1 cellular context compared by ENCODE assay signal in genomic region chr20:62631336-62632317, GRCh38.
TF ChIP-seq lines count a peak whose summit lies in the region.

No MANE protein-coding gene starts in this region.

TF ChIP-seq in HepG2, 621 proteins besides CTCF, POLR2A, EP300 and RAD21 (continued from another document and continues in another):
- TF ChIP-seq HNRNPK (IDR thresholded peaks at IDR 0.05; ENCODE audit: low read depth, low read length, poor library complexity, severe bottlenecking), result no peak
- TF ChIP-seq NR2C2 (CRISPR knock-in tag; IDR thresholded peaks at IDR 0.05; ENCODE audit: borderline replicate concordance), result no peak
- TF ChIP-seq TIGD3 (CRISPR knock-in tag; IDR thresholded peaks at IDR 0.05; ENCODE audit: borderline replicate concordance), result no peak
- TF ChIP-seq ZBTB42 (CRISPR knock-in tag; IDR thresholded peaks at IDR 0.05), result no peak
- TF ChIP-seq ZNF564 (CRISPR knock-in tag; IDR thresholded peaks at IDR 0.05), result no peak
- no peak for TF ChIP-seq NFRKB (IDR thresholded peaks at IDR 0.05)
- TF ChIP-seq DMAP1 (CRISPR knock-in tag; IDR thresholded peaks at IDR 0.05), result no peak
- TF ChIP-seq ZNF251 (CRISPR knock-in tag; IDR thresholded peaks at IDR 0.05), result no peak
- TF ChIP-seq ZMAT3 (CRISPR knock-in tag; conservative IDR thresholded peaks at IDR 0.05), result no peak
- 0 out of 2 replicates have a peak, but pooled peaks have one; percentile 46 for TF ChIP-seq IRF9 (CRISPR knock-in tag; IDR thresholded peaks at IDR 0.05; ENCODE audit: borderline replicate concordance)
- TF ChIP-seq NRL (CRISPR knock-in tag; IDR thresholded peaks at IDR 0.05; ENCODE audit: borderline replicate concordance), result 0 out of 2 replicates have a peak, but pooled peaks have one; percentile 53
- TF ChIP-seq CREB1 (IDR thresholded peaks at IDR 0.05), result no peak
- TF ChIP-seq CREB1 (CRISPR knock-in tag; IDR thresholded peaks at IDR 0.05), result no peak
- TF ChIP-seq ZNF280B (CRISPR knock-in tag; IDR thresholded peaks at IDR 0.05; ENCODE audit: borderline replicate concordance), result peak; percentile 29; the same call in 1 of the 2 replicates
- TF ChIP-seq HINFP (CRISPR knock-in tag; IDR thresholded peaks at IDR 0.05; ENCODE audit: low read depth), result no peak
- no peak for TF ChIP-seq ATF6 (CRISPR knock-in tag; conservative IDR thresholded peaks at IDR 0.05)
- TF ChIP-seq ZBTB3 (CRISPR knock-in tag; IDR thresholded peaks at IDR 0.05; ENCODE audit: borderline replicate concordance, low read depth), result no peak
- TF ChIP-seq GTF2F1 (IDR thresholded peaks at IDR 0.05; ENCODE audit: low read length), result no peak
- TF ChIP-seq PHF20 (CRISPR knock-in tag; IDR thresholded peaks at IDR 0.05), result 0 out of 2 replicates have a peak, but pooled peaks have one; percentile 13
- no peak for TF ChIP-seq SP1 (IDR thresholded peaks at IDR 0.05)
- TF ChIP-seq SP1 (CRISPR knock-in tag; IDR thresholded peaks at IDR 0.05), result no peak
- TF ChIP-seq CERS6 (CRISPR knock-in tag; IDR thresholded peaks at IDR 0.05), result no peak
- no peak for TF ChIP-seq KLF12 (CRISPR knock-in tag; IDR thresholded peaks at IDR 0.05; ENCODE audit: borderline replicate concordance)
- TF ChIP-seq ZHX2 (IDR thresholded peaks at IDR 0.05; ENCODE audit: low read depth), result no peak
- no peak for TF ChIP-seq ZHX2 (CRISPR knock-in tag; IDR thresholded peaks at IDR 0.05; ENCODE audit: borderline replicate concordance)
- peak; percentile 72; the same call in 1 of the 2 replicates for TF ChIP-seq SIX1 (CRISPR knock-in tag; IDR thresholded peaks at IDR 0.05; ENCODE audit: borderline replicate concordance)
- peak; percentile 16; the same call in 1 of the 2 replicates for TF ChIP-seq ZNF687 (CRISPR knock-in tag; IDR thresholded peaks at IDR 0.05)
- 0 out of 2 replicates have a peak, but pooled peaks have one; percentile 55 for TF ChIP-seq SAFB2 (CRISPR knock-in tag; IDR thresholded peaks at IDR 0.05; ENCODE audit: borderline replicate concordance, low read depth)
- no peak for TF ChIP-seq FOXK1 (CRISPR knock-in tag; IDR thresholded peaks at IDR 0.05; ENCODE audit: borderline replicate concordance, low read depth)
- TF ChIP-seq AGO2 (optimal IDR thresholded peaks at IDR 0.05; ENCODE audit: low read depth, low read length), result no peak
- TF ChIP-seq ZNF776 (CRISPR knock-in tag; IDR thresholded peaks at IDR 0.05), result no peak
- TF ChIP-seq NFKB2 (CRISPR knock-in tag; IDR thresholded peaks at IDR 0.05; ENCODE audit: borderline replicate concordance), result no peak
- TF ChIP-seq ZNF138 (CRISPR knock-in tag; IDR thresholded peaks at IDR 0.05; ENCODE audit: low read depth), result 0 out of 2 replicates have a peak, but pooled peaks have one; percentile 35
- no peak for TF ChIP-seq CCDC6 (CRISPR knock-in tag; IDR thresholded peaks at IDR 0.05)
- TF ChIP-seq DZIP1 (CRISPR knock-in tag; IDR thresholded peaks at IDR 0.05), result 0 out of 2 replicates have a peak, but pooled peaks have one; percentile 22
